ENCODE assay signal across 9 cellular contexts in the genomic region with DNA sequence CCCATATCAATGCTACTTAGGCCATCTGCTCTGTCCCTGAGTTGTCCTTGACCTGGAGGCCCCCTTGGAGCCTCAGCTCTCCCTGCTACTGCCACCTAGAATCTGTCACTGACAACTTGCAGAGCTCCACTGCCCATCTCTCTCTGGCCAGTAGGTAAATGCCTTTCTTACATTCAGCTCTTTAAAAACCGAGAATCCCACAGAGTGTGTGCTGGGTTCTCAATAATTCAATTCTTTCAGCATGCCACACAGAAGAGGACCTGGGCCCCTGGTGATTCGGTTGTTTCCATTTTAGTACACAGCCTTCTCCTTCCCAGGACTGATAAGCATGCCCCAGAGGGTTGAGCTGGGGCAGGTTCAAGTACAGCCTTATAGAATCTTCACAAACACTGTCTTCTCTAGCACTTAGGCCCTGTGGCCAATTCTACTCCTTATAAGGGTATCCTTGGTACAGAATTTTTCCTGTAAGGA. TPM values are rescaled to one million over a fixed set of nuclear protein-coding genes. Genes with fewer than 3 reads are reported as not detected.
A peak's percentile ranks its signal among the peaks of the same experiment; 100 is the strongest.
DNase-seq lines count a peak whose midpoint lies in the region; ATAC-seq, FAIRE-seq and TF ChIP-seq lines count a peak whose summit lies in the region.
"Had no signal": no experiment of that assay in that cellular context is flagged by ENCODE, and none has a peak within 500 bp of the region (broad histone marks: within the 10 kb centered on the region; RNA-seq: fewer than 3 reads in every experiment).

No MANE protein-coding gene starts in this region.

- H3K27me3 ChIP-seq in Caco-2 (replicated peaks; ENCODE audit: control insufficient read depth, insufficient read depth, low read length) = no peaks in the 10 kb centered on the region
- H3K27me3 ChIP-seq in PC-3 (ENCODE audit: low read length) = no peaks in the 10 kb centered on the region
- no peaks in the 10 kb centered on the region for H3K27me3 ChIP-seq in esophagus (ENCODE audit: control insufficient read depth in 1 of 2, insufficient read depth in 2 of 2, low read length in 2 of 2)
- no peaks in the 10 kb centered on the region for H3K27me3 ChIP-seq in parathyroid adenoma (ENCODE audit: control insufficient read depth, insufficient read depth, low read length)

- peaks cover 3% of the 10 kb centered on the region for H3F3A ChIP-seq in PC-3 (ENCODE audit: low read length, unreplicated experiment)

- 63 to 69% methylated on average over 2 of the region's 2 CpGs for WGBS in esophagus, 2 donors

- H2AFZ ChIP-seq in PC-3 (ENCODE audit: low read length) (no peak overlapping the region), parathyroid adenoma (peak overlapping the region; percentile 79)

- intact Hi-C loops in Caco-2 (cut with micrococcal nuclease; ENCODE audit: unreplicated experiment) = loop anchor here (2.0 to 5.0 kb wide), 3 partner anchors 95 to 205 kb away; a partner anchor contains a TSS
- intact Hi-C loops in PC-3 (cut with micrococcal nuclease) = loop anchor here (2.0 to 5.0 kb wide), 2 partner anchors 80 to 204 kb away; no protein-coding TSS in a partner anchor

- TF ChIP-seq POLR2A in H54 (IDR thresholded peaks at IDR 0.05; ENCODE audit: low read depth, low read length) = no peak

- H3K4me3 Mint-ChIP-seq in Caco-2 (ENCODE audit: unreplicated experiment) = peak overlapping the region; percentile 71

- H3K27ac ChIP-seq in PC-3 (ENCODE audit: low read length) (peak overlapping the region; percentile 99), esophagus (ENCODE audit: low read depth in 2 of 2, low read length in 1 of 2) (peak overlapping the region; percentile 81 to 99), parathyroid adenoma (peak overlapping the region; percentile 99)

- H3K27ac Mint-ChIP-seq in Caco-2 (ENCODE audit: unreplicated experiment) = peak overlapping the region; percentile 96

- CTCF ChIA-PET in Caco-2 (lab: Charles Lee) (no interaction called here), PC-3 (lab: Charles Lee) (no interaction called here)

- H3K4me3 ChIP-seq in Caco-2 (ENCODE audit: low read depth, low read length) = no peak overlapping the region
- H3K4me3 ChIP-seq in PC-3 (ENCODE audit: low read length) = no peak overlapping the region
- no peak overlapping the region for H3K4me3 ChIP-seq in esophagus (ENCODE audit: low read depth in 1 of 2, low read length in 2 of 2)
- H3K4me3 ChIP-seq in parathyroid adenoma (ENCODE audit: low read depth, low read length) = no peak overlapping the region

- POLR2A ChIA-PET in Caco-2 (lab: Charles Lee) = interaction anchor here (1.2 to 1.4 kb wide), 2 partner anchors 22 to 98 kb away, joined by 4 to 10 read pairs; a partner anchor contains a TSS
- POLR2A ChIA-PET in PC-3 (lab: Charles Lee; ENCODE audit: unreplicated experiment) = no interaction called here

- TF ChIP-seq CTCF in Caco-2 (IDR thresholded peaks at IDR 0.05; ENCODE audit: insufficient read depth in 1 of 2, low read depth in 1 of 2, low read length in 1 of 2, severe bottlenecking in 1 of 2, unreplicated experiment in 1 of 2) (no peak), PC-3 (conservative IDR thresholded peaks at IDR 0.05; ENCODE audit: low read depth, low read length) (no peak), parathyroid adenoma (IDR thresholded peaks at IDR 0.05) (no peak)

- BruUV-seq in Caco-2 (replicated peaks; lab: Mats Ljungman, UMichigan) (no TSS peak), PC-3 (replicated peaks; lab: Mats Ljungman, UMichigan) (no TSS peak)

- FAIRE-seq in H54 (lab: Jason Lieb, UNC) = no peak

- DNase-seq in Caco-2 (peak in 1 of 2 experiments; percentile 32), PC-3 (no peak), OCI-M2 (lab: John Stamatoyannopoulos, UW; ENCODE audit: unreplicated experiment) (no peak), H54 (ENCODE audit: insufficient read length, low spot score) (no peak), occipital lobe (lab: John Stamatoyannopoulos, UW) (no peak), DMS114 treated with DMSO at 0.1 percent for 48 hours (lab: John Stamatoyannopoulos, UW; ENCODE audit: unreplicated experiment) (no peak)
- DNase-seq: NCI-H2029 treated with DMSO at 0.1 percent for 48 hours had no signal

- H3K9me2 ChIP-seq in PC-3 (replicated peaks; ENCODE audit: low read length) = no peaks in the 10 kb centered on the region

- H3K4me1 ChIP-seq in Caco-2 = peaks cover 31% of the 10 kb centered on the region
- H3K4me1 ChIP-seq in PC-3 (ENCODE audit: insufficient read depth, low read length) = peaks cover 37% of the 10 kb centered on the region
- H3K4me1 ChIP-seq in esophagus (ENCODE audit: control insufficient read depth in 2 of 2, insufficient read depth in 2 of 2, low read length in 1 of 2) = peaks cover 0 to 3% of the 10 kb centered on the region in 2 donors
- H3K4me1 ChIP-seq in parathyroid adenoma = peaks cover 6% of the 10 kb centered on the region

- no peaks in the 10 kb centered on the region for H4K20me1 ChIP-seq in PC-3 (ENCODE audit: low read length)

- no peaks in the 10 kb centered on the region for H3K9me3 ChIP-seq in Caco-2
- no peaks in the 10 kb centered on the region for H3K9me3 ChIP-seq in PC-3 (ENCODE audit: low read length)
- no peaks in the 10 kb centered on the region for H3K9me3 ChIP-seq in esophagus (ENCODE audit: control insufficient read depth in 2 of 2, insufficient read depth in 1 of 2, low read depth in 1 of 2, low read length in 1 of 2)
- H3K9me3 ChIP-seq in parathyroid adenoma (ENCODE audit: control insufficient read depth, low read length) = no peaks in the 10 kb centered on the region

- H3K27me3 Mint-ChIP-seq in Caco-2 (ENCODE audit: insufficient read depth, unreplicated experiment) = no peaks in the 10 kb centered on the region

- peaks cover 17% of the 10 kb centered on the region for H3K4me1 Mint-ChIP-seq in Caco-2 (ENCODE audit: low read depth, unreplicated experiment)

- peak overlapping the region; percentile 75 for H3K4me2 ChIP-seq in PC-3 (ENCODE audit: low read length)
- H3K4me2 ChIP-seq in parathyroid adenoma (ENCODE audit: low read length) = no peak overlapping the region

- peaks cover 27% of the 10 kb centered on the region for H3K36me3 Mint-ChIP-seq in Caco-2 (ENCODE audit: insufficient read depth, unreplicated experiment)

- no peak for ATAC-seq in PC-3

- H3K36me3 ChIP-seq in Caco-2 (ENCODE audit: control insufficient read depth, insufficient read depth, low read length) (no peaks in the 10 kb centered on the region), PC-3 (ENCODE audit: low read depth, low read length) (no peaks in the 10 kb centered on the region), esophagus (ENCODE audit: control insufficient read depth in 2 of 2, insufficient read depth in 2 of 2, low read length in 1 of 2) (no peaks in the 10 kb centered on the region), parathyroid adenoma (ENCODE audit: control insufficient read depth, insufficient read depth, low read length) (no peaks in the 10 kb centered on the region)

- H3K9me3 Mint-ChIP-seq in Caco-2 (ENCODE audit: unreplicated experiment) = no peaks in the 10 kb centered on the region

- H3K9ac ChIP-seq in PC-3 (ENCODE audit: low read length) (peak overlapping the region; percentile 89), parathyroid adenoma (no peak overlapping the region)

- H3K79me2 ChIP-seq in PC-3 (ENCODE audit: low read length) (no peaks in the 10 kb centered on the region), parathyroid adenoma (no peaks in the 10 kb centered on the region)

RNA-seq across cellular contexts. Expression of a gene that starts 22.0 kb away (rescaled TPM):
- total RNA-seq in Caco-2 (2022) (196 and 199 TPM in 2 replicates), PC-3 (2014; rRNA removed) (78.9 and 109 TPM in 2 replicates), occipital lobe (216 TPM)
- 10 to 100 TPM; 18.2 to 27.2 TPM for polyA plus RNA-seq in esophagus

RNA-seq across cellular contexts. Expression of a gene that starts 48.0 kb away (rescaled TPM):
- total RNA-seq in Caco-2 (2022) = 103 and 110 TPM in 2 replicates
- 83.6 and 87.6 TPM in 2 replicates for total RNA-seq in PC-3 (2014; rRNA removed)
- polyA plus RNA-seq in esophagus = 10 to 100 TPM; 12.2 to 19.4 TPM
- 74.1 TPM for total RNA-seq in occipital lobe
